ENCODE assay signal across 17 cellular contexts in genomic region chrX:150581093-150581775, GRCh38. TPM values are rescaled to one million over a fixed set of nuclear protein-coding genes. Genes with fewer than 3 reads are reported as not detected.
A peak's percentile ranks its signal among the peaks of the same experiment; 100 is the strongest.
DNase-seq lines count a peak whose midpoint lies in the region; ATAC-seq, FAIRE-seq and TF ChIP-seq lines count a peak whose summit lies in the region.
"Had no signal": no experiment of that assay in that cellular context is flagged by ENCODE, and none has a peak within 500 bp of the region (broad histone marks: within the 10 kb centered on the region; RNA-seq: fewer than 3 reads in every experiment).

No MANE protein-coding gene starts in this region.

- H3K9me3 ChIP-seq in keratinocyte (ENCODE audit: control insufficient read depth, low read depth, low read length): no peaks in the 10 kb centered on the region
- H3K9me3 ChIP-seq: gastroesophageal sphincter, HAP-1 had no signal

- no peak overlapping the region for H3K4me3 ChIP-seq in keratinocyte (ENCODE audit: control insufficient read depth in 2 of 3, extremely low read depth in 1 of 3, insufficient read depth in 2 of 3, low read depth in 1 of 3, low read length in 3 of 3)
- H3K4me3 ChIP-seq: gastroesophageal sphincter, HAP-1, left ventricle myocardium inferior had no signal

- intact Hi-C loops in left colon (cut with DNase I, micrococcal nuclease): no loop called here

- peak overlapping the region; percentile 15 for H3K27ac ChIP-seq in keratinocyte (ENCODE audit: control insufficient read depth, insufficient read depth, low read length)
- H3K27ac ChIP-seq: gastroesophageal sphincter, left ventricle myocardium inferior had no signal

- DNase-seq in AG08396 (ENCODE audit: low spot score) (peak; percentile 29), HT1080 (ENCODE audit: low read depth) (peak; percentile 80), astrocyte of the hippocampus (ENCODE audit: low read depth, low spot score) (peak; percentile 53), keratinocyte (ENCODE audit: low read depth, low spot score) (peak; percentile 36), left colon (no peak)
- DNase-seq: activated CD4-positive, CD25-positive, alpha-beta regulatory T cell; activated T-cell treated with anti-CD3 and anti-CD28 coated beads, Interleukin-2, amount 50 U/mL, for 4 hours; CD8-positive, alpha-beta T cell; left ventricle myocardium inferior; NCI-H2171; occipital lobe; Right ventricle myocardium superior had no signal

- no peak overlapping the region for H3K9ac ChIP-seq in keratinocyte (ENCODE audit: control insufficient read depth, extremely low read depth, insufficient read depth, low read length)

- ATAC-seq in HG02970 (IDR thresholded peaks at IDR 0.05; ENCODE audit: low FRiP score, unreplicated experiment): no peak
- no peak for ATAC-seq in GM19351 (IDR thresholded peaks at IDR 0.05; ENCODE audit: unreplicated experiment)
- ATAC-seq in GM21360 (IDR thresholded peaks at IDR 0.05; ENCODE audit: unreplicated experiment): no peak
- ATAC-seq in left colon: no peak
- ATAC-seq: activated T-cell treated with anti-CD3 and anti-CD28 coated beads, Interleukin-2, amount 50 U/mL, for 4 hours; CD8-positive, alpha-beta T cell; gastroesophageal sphincter had no signal

- FAIRE-seq in keratinocyte (lab: Jason Lieb, UNC): no peak

- H3K27me3 ChIP-seq in keratinocyte (ENCODE audit: control insufficient read depth, extremely low read depth, insufficient read depth, low read length): no peaks in the 10 kb centered on the region
- H3K27me3 ChIP-seq: gastroesophageal sphincter had no signal

- TF ChIP-seq CTCF in keratinocyte (optimal IDR thresholded peaks at IDR 0.05 in 1 of 3, IDR thresholded peaks at IDR 0.05 in 1 of 3, conservative IDR thresholded peaks at IDR 0.05 in 1 of 3; ENCODE audit: extremely low read depth in 1 of 3, insufficient read depth in 2 of 3, low read length in 3 of 3): no peak

- peaks cover 2% of the 10 kb centered on the region for H3K9me1 ChIP-seq in keratinocyte (ENCODE audit: control insufficient read depth, extremely low read depth, insufficient read depth, low read length)

- peaks cover 50% of the 10 kb centered on the region for H3K79me2 ChIP-seq in keratinocyte (ENCODE audit: control insufficient read depth, insufficient read depth, low read length)

- dilution Hi-C loops in keratinocyte (cut with MboI; ENCODE audit: extremely low pct_ligation_motif_present, low sequenced_read_pairs): no loop called here

- H2AFZ ChIP-seq in keratinocyte (ENCODE audit: control insufficient read depth, low read length): no peak overlapping the region

- no peaks in the 10 kb centered on the region for H3K36me3 ChIP-seq in keratinocyte (ENCODE audit: control insufficient read depth in 2 of 2, extremely low read depth in 1 of 2, insufficient read depth in 2 of 2, low read length in 2 of 2)
- H3K36me3 ChIP-seq: gastroesophageal sphincter, HAP-1, left ventricle myocardium inferior had no signal

- no peaks in the 10 kb centered on the region for H4K20me1 ChIP-seq in keratinocyte (ENCODE audit: control insufficient read depth, extremely low read depth, insufficient read depth, low read length)

- H3K4me2 ChIP-seq in keratinocyte (ENCODE audit: control insufficient read depth, extremely low read depth, insufficient read depth, low read depth, low read length): peak overlapping the region; percentile 50

- peaks cover 26% of the 10 kb centered on the region for H3K4me1 ChIP-seq in keratinocyte (ENCODE audit: control insufficient read depth, extremely low read depth, insufficient read depth, low read length)

RNA-seq across cellular contexts. Expression of gene MTM1, which starts 12.8 kb away (rescaled TPM):
- total RNA-seq in HT1080 (2014; rRNA removed; shearing (Covaris generic)): 4.9 and 6.4 TPM in 2 replicates
- 5.7 and 7.0 TPM in 2 replicates for polyA plus RNA-seq in HT1080 (2015; cell fraction: cytosol; rRNA removed)
- 9.9 and 10.2 TPM in 2 replicates for polyA plus RNA-seq in HT1080 (2015; cell fraction: nucleus; rRNA removed)
- polyA plus RNA-seq in keratinocyte: 7.3 to 13.9 TPM (median 9.6 TPM) in 3 replicates
- polyA plus RNA-seq in keratinocyte (2011; ENCODE audit: low read depth): 12.6 TPM
- polyA plus RNA-seq in keratinocyte (2011; cell fraction: cytosol; rRNA removed): 5.1 and 8.4 TPM in 2 replicates
- 11.5 and 13.3 TPM in 2 replicates for polyA plus RNA-seq in keratinocyte (2011; cell fraction: nucleus; rRNA removed)
- polyA plus RNA-seq in keratinocyte (2012; ENCODE audit: low replicate concordance): 10.7 and 11.0 TPM in 2 replicates
- polyA minus RNA-seq in keratinocyte: 5.0 to 14.7 TPM (median 10.7 TPM) in 3 replicates
- 3.5 TPM for polyA minus RNA-seq in keratinocyte (2011; cell fraction: cytosol; rRNA and poly(A)+ RNA removed)
- polyA minus RNA-seq in keratinocyte (2011; cell fraction: nucleus; rRNA and poly(A)+ RNA removed): 9.5 and 15.0 TPM in 2 replicates
- total RNA-seq in left colon: 10 to 100 TPM; 51.8 to 66.6 TPM

Comparison
In these comparisons a context has a peak if more than half of its experiments do, and no peak if none do; other contexts are left out.
1. DNase-seq: peak in AG08396 (single experiment), HT1080 (single experiment), astrocyte of the hippocampus (single experiment) and keratinocyte (single experiment); none in left colon (0 of 2).